Comparison of ENCODE assay signal across 23 cellular contexts in genomic region chr2:70895998-70896764, GRCh38. TPM values are rescaled to one million over a fixed set of nuclear protein-coding genes. Genes with fewer than 3 reads are reported as not detected.
DNase-seq lines count a peak whose midpoint lies in the region; ATAC-seq and TF ChIP-seq lines count a peak whose summit lies in the region.
"Had no signal": no experiment of that assay in that cellular context is flagged by ENCODE, and none has a peak within 500 bp of the region (broad histone marks: within the 10 kb centered on the region; RNA-seq: fewer than 3 reads in every experiment).

No MANE protein-coding gene starts in this region.

- peaks cover 22% of the 10 kb centered on the region for H3K4me1 Mint-ChIP-seq in activated T-cell treated with anti-CD3 and anti-CD28 coated beads, Interleukin-2, amount 50 U/mL, for 24 hours (ENCODE audit: low read depth)
- H3K4me1 Mint-ChIP-seq in GM23338: peaks cover 48% of the 10 kb centered on the region

- H3K9me3 Mint-ChIP-seq in activated T-cell treated with anti-CD3 and anti-CD28 coated beads, Interleukin-2, amount 50 U/mL, for 24 hours: no peaks in the 10 kb centered on the region
- no peaks in the 10 kb centered on the region; the same call in 2 of the 3 replicates for H3K9me3 Mint-ChIP-seq in GM23338

- peak overlapping the region; percentile 22; the same call in 1 of the 2 replicates for H3K4me3 ChIP-seq in GM23338
- peak overlapping the region; percentile 26 for H3K4me3 ChIP-seq in iPS-15b (ENCODE audit: low read depth, low read length)
- H3K4me3 ChIP-seq in psoas muscle: peak overlapping the region; percentile 8
- H3K4me3 ChIP-seq: GM23248, SJSA1 had no signal

- H3K79me2 ChIP-seq in GM23338 (replicated peaks; ENCODE audit: insufficient read depth): no peaks in the 10 kb centered on the region

- ATAC-seq in GM23338: no peak
- ATAC-seq in psoas muscle: no peak
- no peak for ATAC-seq in HG02973 (IDR thresholded peaks at IDR 0.05; ENCODE audit: unreplicated experiment)
- ATAC-seq: HCT116 had no signal

- no peak overlapping the region for H3K9ac ChIP-seq in iPS-15b (ENCODE audit: low read depth, low read length)
- H3K9ac ChIP-seq: GM23248 had no signal

- DNase-seq in activated T-cell treated with anti-CD3 and anti-CD28 coated beads, Interleukin-2, amount 50 U/mL, for 24 hours: peak; percentile 22
- no peak for DNase-seq in activated T-cell treated with anti-CD3 and anti-CD28 coated beads for 4 hours
- DNase-seq in GM23338 (ENCODE audit: low spot score): no peak
- DNase-seq in psoas muscle: no peak
- no peak for DNase-seq in erythroblast (lab: John Stamatoyannopoulos, UW)
- no peak for DNase-seq in activated effector memory CD4-positive, alpha-beta T cell treated with anti-CD3 and anti-CD28 coated beads, Interleukin-2, amount 50 U/mL, for 16 hours
- DNase-seq: 8988T, AML-193, DMS53, GF-D8, Karpas-422, NCI-H1417 treated with DMSO at 0.1 percent for 48 hours, NCI-H187, NCI-H446, NCI-H526, OCI-M1 had no signal

- no peak for TF ChIP-seq POLR2A in erythroblast (IDR thresholded peaks at IDR 0.05; ENCODE audit: low read length)

- H3K27me3 ChIP-seq in GM23338 (ENCODE audit: insufficient read depth): peaks cover 100% of the 10 kb centered on the region
- peaks cover 98% of the 10 kb centered on the region for H3K27me3 ChIP-seq in iPS-15b (ENCODE audit: control insufficient read depth, insufficient read depth, low read length)
- peaks cover 0 to 72% (median 19%) of the 10 kb centered on the region in 3 donors for H3K27me3 ChIP-seq in psoas muscle (ENCODE audit: insufficient read depth in 3 of 3, low read length in 2 of 3)

- no peak overlapping the region for H2AFZ ChIP-seq in GM23338
- H2AFZ ChIP-seq: GM23248 had no signal

- 0 out of 2 replicates have a peak, but pooled peaks cover 9% of the 10 kb centered on the region for H3F3A ChIP-seq in GM23338 (replicated peaks; ENCODE audit: low read depth)

- no peak overlapping the region for H3K27ac Mint-ChIP-seq in activated T-cell treated with anti-CD3 and anti-CD28 coated beads, Interleukin-2, amount 50 U/mL, for 24 hours
- H3K27ac Mint-ChIP-seq in GM23338: no peak overlapping the region
- H3K27ac Mint-ChIP-seq: IgD-negative memory B cell had no signal

- H3K27me3 Mint-ChIP-seq in activated T-cell treated with anti-CD3 and anti-CD28 coated beads, Interleukin-2, amount 50 U/mL, for 24 hours: peaks cover 93% of the 10 kb centered on the region
- peaks cover 100% of the 10 kb centered on the region for H3K27me3 Mint-ChIP-seq in GM23338 (ENCODE audit: insufficient read depth, low read depth, poor library complexity)

- intact Hi-C loops in psoas muscle (cut with DNase I): no loop called here

- H3K36me3 ChIP-seq in GM23338 (ENCODE audit: insufficient read depth): no peaks in the 10 kb centered on the region
- H3K36me3 ChIP-seq in iPS-15b (ENCODE audit: control insufficient read depth, insufficient read depth, low read length): no peaks in the 10 kb centered on the region
- H3K36me3 ChIP-seq in psoas muscle (ENCODE audit: insufficient read depth in 1 of 2, low read depth in 1 of 2): no peaks in the 10 kb centered on the region
- H3K36me3 ChIP-seq: SJSA1 had no signal

- H3K36me3 Mint-ChIP-seq in activated T-cell treated with anti-CD3 and anti-CD28 coated beads, Interleukin-2, amount 50 U/mL, for 24 hours (ENCODE audit: low read depth): no peaks in the 10 kb centered on the region
- no peaks in the 10 kb centered on the region; the same call in 2 of the 3 replicates for H3K36me3 Mint-ChIP-seq in GM23338 (ENCODE audit: low read depth)
- H3K36me3 Mint-ChIP-seq: IgD-negative memory B cell had no signal

- peaks cover 25% of the 10 kb centered on the region for H4K20me1 ChIP-seq in GM23338 (replicated peaks; ENCODE audit: insufficient read depth)

- H3K4me3 Mint-ChIP-seq in activated T-cell treated with anti-CD3 and anti-CD28 coated beads, Interleukin-2, amount 50 U/mL, for 24 hours: no peak overlapping the region
- H3K4me3 Mint-ChIP-seq in GM23338: peak overlapping the region; percentile 21; the same call in 1 of the 3 replicates
- H3K4me3 Mint-ChIP-seq: IgD-negative memory B cell had no signal

- WGBS in psoas muscle, 3 donors: 37 to 51% (median 50%) methylated on average over 23 to 25 of the region's 25 CpGs

- no peak for TF ChIP-seq CTCF in GM23338 (conservative IDR thresholded peaks at IDR 0.05; ENCODE audit: low read depth in 2 of 2)
- TF ChIP-seq CTCF in psoas muscle (IDR thresholded peaks at IDR 0.05): no peak

- H3K9me3 ChIP-seq in iPS-15b (ENCODE audit: control insufficient read depth, insufficient read depth, low read length): no peaks in the 10 kb centered on the region
- no peaks in the 10 kb centered on the region for H3K9me3 ChIP-seq in psoas muscle
- H3K9me3 ChIP-seq: SJSA1 had no signal

- H3K4me2 ChIP-seq in GM23338: peak overlapping the region; percentile 69

- H3K9me2 ChIP-seq in GM23338 (ENCODE audit: insufficient read depth): no peaks in the 10 kb centered on the region

- no peak overlapping the region for H3K27ac ChIP-seq in GM23338 (ENCODE audit: low read depth)
- no peak overlapping the region for H3K27ac ChIP-seq in psoas muscle
- H3K27ac ChIP-seq: C4-2B, GM23248, SJSA1 had no signal

- peaks cover 34% of the 10 kb centered on the region for H3K4me1 ChIP-seq in GM23338 (ENCODE audit: insufficient read depth)
- peaks cover 4% of the 10 kb centered on the region for H3K4me1 ChIP-seq in iPS-15b (ENCODE audit: control insufficient read depth, insufficient read depth, low read length)
- peaks cover 8% of the 10 kb centered on the region for H3K4me1 ChIP-seq in psoas muscle

TF ChIP-seq in GM23338, 12 proteins besides CTCF, POLR2A, EP300 and RAD21:
- TF ChIP-seq NANOG (IDR thresholded peaks at IDR 0.05; ENCODE audit: borderline replicate concordance) (no peak), POLR2AphosphoS5 (IDR thresholded peaks at IDR 0.05; ENCODE audit: low read depth) (no peak), EZH2 (IDR thresholded peaks at IDR 0.05; ENCODE audit: low read depth, unreplicated experiment) (peak; percentile 67), STAT1 (IDR thresholded peaks at IDR 0.05; ENCODE audit: unreplicated experiment) (no peak), EZH2phosphoT487 (IDR thresholded peaks at IDR 0.05; ENCODE audit: unreplicated experiment) (peak; percentile 75)
TF ChIP-seq in GM23338: peak in this region for 2.

RNA-seq across cellular contexts. Expression of gene VAX2, which starts 4.2 kb away (rescaled TPM):
- total RNA-seq in GM23338 (2014; rRNA removed; shearing (Covaris generic)): 0.31 TPM in 1 of 2 replicates, not detected in the other
- polyA plus RNA-seq in GM23338 (2016; fragmentation: Nextera tagmentation; extraction: Ambion mirVana) (not detected in 2 replicates), psoas muscle (under 1 TPM; 0.30 to 0.97 (median 0.48) TPM)
- total RNA-seq in psoas muscle: 1 to 10 TPM in 2 of 4 donors, under 1 TPM in 2; 0.66 to 1.2 (median 0.96) TPM
- total RNA-seq: SJSA1 had no signal
- polyA plus RNA-seq: IgD-negative memory B cell had no signal

RNA-seq across cellular contexts. Expression of gene ATP6V1B1, which starts 39.5 kb away (rescaled TPM):
- total RNA-seq in GM23338 (2014; rRNA removed; shearing (Covaris generic)): not detected in 2 replicates
- polyA plus RNA-seq in GM23338 (2016; fragmentation: Nextera tagmentation; extraction: Ambion mirVana): not detected in 2 replicates
- under 1 TPM in 2 of 4 donors, not detected in 2; 0.22 to 0.53 TPM for total RNA-seq in psoas muscle
- under 1 TPM; 0.10 to 0.70 (median 0.38) TPM for polyA plus RNA-seq in psoas muscle
- total RNA-seq: GM23248, SJSA1 had no signal
- polyA plus RNA-seq: IgD-negative memory B cell had no signal
